Comparison of ENCODE assay signal across 1 cellular context in genomic region chr21:34088752-34089151, GRCh38.
TF ChIP-seq lines count a peak whose summit lies in the region.

No MANE protein-coding gene starts in this region.

TF ChIP-seq in IMR-90, 13 proteins besides CTCF, POLR2A, EP300 and RAD21:
- TF ChIP-seq USF2 (IDR thresholded peaks at IDR 0.05; ENCODE audit: low read depth, low read length) = no peak
- TF ChIP-seq MAFK (IDR thresholded peaks at IDR 0.05; ENCODE audit: low read depth, low read length) = no peak
- no peak for TF ChIP-seq MXI1 (IDR thresholded peaks at IDR 0.05; ENCODE audit: borderline replicate concordance, low read depth, low read length)
- TF ChIP-seq RFX5 (IDR thresholded peaks at IDR 0.05; ENCODE audit: low read depth, low read length) = no peak
- TF ChIP-seq SMC3 (IDR thresholded peaks at IDR 0.05; ENCODE audit: low read depth, low read length) = no peak
- no peak for TF ChIP-seq MAZ (IDR thresholded peaks at IDR 0.05; ENCODE audit: borderline replicate concordance, low read depth, low read length)
- TF ChIP-seq CEBPB (IDR thresholded peaks at IDR 0.05; ENCODE audit: low read depth, low read length) = no peak
- TF ChIP-seq BHLHE40 (IDR thresholded peaks at IDR 0.05; ENCODE audit: low read depth, low read length) = no peak
- no peak for TF ChIP-seq NFE2L2 (IDR thresholded peaks at IDR 0.05; ENCODE audit: low read depth, low read length)
- TF ChIP-seq ELK1 (IDR thresholded peaks at IDR 0.05; ENCODE audit: borderline replicate concordance, low read depth, low read length) = no peak
